25 cellular contexts compared by ENCODE assay signal in the genomic region with DNA sequence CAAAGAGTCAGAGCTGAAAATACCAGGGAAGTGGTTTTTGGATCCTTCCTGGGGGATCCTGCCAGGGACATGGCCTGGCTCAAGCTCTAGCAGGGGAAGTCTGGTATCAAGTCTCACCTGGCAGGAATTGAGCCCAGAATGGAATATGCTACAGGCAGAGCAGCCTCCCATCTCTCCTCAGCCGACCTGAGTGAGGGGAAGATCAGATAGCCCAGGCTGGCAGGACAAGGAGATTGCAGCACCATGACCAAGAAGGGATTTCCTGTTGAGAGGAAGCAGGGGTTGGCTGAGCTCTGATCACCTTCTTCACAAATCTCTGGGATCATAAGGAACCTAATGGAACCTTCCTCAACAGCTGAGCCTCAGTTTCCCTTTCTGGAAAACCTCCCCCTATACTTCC. TPM values are rescaled to one million over a fixed set of nuclear protein-coding genes. Genes with fewer than 3 reads are reported as not detected.
A peak's percentile ranks its signal among the peaks of the same experiment; 100 is the strongest.
DNase-seq lines count a peak whose midpoint lies in the region; ATAC-seq and TF ChIP-seq lines count a peak whose summit lies in the region.
"Had no signal": no experiment of that assay in that cellular context is flagged by ENCODE, and none has a peak within 500 bp of the region (broad histone marks: within the 10 kb centered on the region; RNA-seq: fewer than 3 reads in every experiment).

No MANE protein-coding gene starts in this region.

- H3K4me3 ChIP-seq in left ventricle myocardium inferior (no peak overlapping the region), NB4 (ENCODE audit: low read depth, low read length) (no peak overlapping the region), muscle layer of duodenum (ENCODE audit: low read depth in 1 of 2, low read length in 2 of 2) (no peak overlapping the region), uterus (no peak overlapping the region)
- H3K4me3 ChIP-seq: A549, GM12878, GM23338 had no signal

- DNase-seq in left ventricle myocardium inferior (no peak), Right ventricle myocardium inferior (ENCODE audit: missing footprints) (no peak), NB4 (ENCODE audit: low read depth) (peak; percentile 61), uterus (no peak), T-helper 1 cell (no peak)
- DNase-seq in effector memory CD8-positive, alpha-beta T cell = no peak
- DNase-seq: BE2C; Caco-2; CD4-positive, alpha-beta memory T cell; DMS 273 treated with DMSO at 0.1 percent for 48 hours; DMS79 treated with DMSO at 0.1 percent for 48 hours; HCEC 1CT; MV-4-11; NCI-H1694; NCI-H2081; NCI-H2171; NCI-H524 treated with DMSO at 0.1 percent for 48 hours; SHP77 had no signal

- H3K36me3 ChIP-seq in left ventricle myocardium inferior (peaks cover 4% of the 10 kb centered on the region), muscle layer of duodenum (ENCODE audit: control insufficient read depth in 1 of 2, insufficient read depth in 2 of 2, low read length in 2 of 2) (peaks cover 0 to 4% of the 10 kb centered on the region in 2 donors), uterus (no peaks in the 10 kb centered on the region)
- H3K36me3 ChIP-seq: BE2C had no signal

- no peaks in the 10 kb centered on the region for H3K9me3 Mint-ChIP-seq in effector memory CD8-positive, alpha-beta T cell
- H3K9me3 Mint-ChIP-seq: GM23338 had no signal

- no peak overlapping the region for H3K27ac Mint-ChIP-seq in effector memory CD8-positive, alpha-beta T cell
- H3K27ac Mint-ChIP-seq: GM23338 had no signal

- H3K27me3 ChIP-seq in left ventricle myocardium inferior (ENCODE audit: low read depth) = no peaks in the 10 kb centered on the region
- H3K27me3 ChIP-seq in muscle layer of duodenum (ENCODE audit: low read depth, low read length) = no peaks in the 10 kb centered on the region
- H3K27me3 ChIP-seq in uterus = no peaks in the 10 kb centered on the region
- H3K27me3 ChIP-seq: BE2C had no signal

- no peak for TF ChIP-seq POLR2A in NB4 (IDR thresholded peaks at IDR 0.05; ENCODE audit: extremely low read depth, insufficient read length)
- TF ChIP-seq POLR2A in uterus (IDR thresholded peaks at IDR 0.05) = no peak

- H3K4me3 Mint-ChIP-seq in effector memory CD8-positive, alpha-beta T cell = no peak overlapping the region
- H3K4me3 Mint-ChIP-seq: CD4-positive, alpha-beta memory T cell; GM23338 had no signal

- TF ChIP-seq CTCF in left ventricle myocardium inferior (IDR thresholded peaks at IDR 0.05; ENCODE audit: borderline replicate concordance) = no peak
- no peak for TF ChIP-seq CTCF in NB4 (IDR thresholded peaks at IDR 0.05; ENCODE audit: low read depth, low read length)
- TF ChIP-seq CTCF in uterus (IDR thresholded peaks at IDR 0.05) = no peak

- intact Hi-C loops in left ventricle myocardium inferior (cut with micrococcal nuclease) (no loop called here), Right ventricle myocardium inferior (cut with DNase I) (no loop called here), uterus (cut with DNase I; ENCODE audit: low total_unique reads) (no loop called here)

- peaks cover 4 to 6% of the 10 kb centered on the region in 2 donors for H3K4me1 Mint-ChIP-seq in effector memory CD8-positive, alpha-beta T cell (ENCODE audit: low read depth in 2 of 2)

- H3K9me3 ChIP-seq in left ventricle myocardium inferior (replicated peaks) = no peaks in the 10 kb centered on the region
- no peaks in the 10 kb centered on the region for H3K9me3 ChIP-seq in muscle layer of duodenum (ENCODE audit: control insufficient read depth in 1 of 2, low read length in 2 of 2)
- no peaks in the 10 kb centered on the region for H3K9me3 ChIP-seq in uterus
- H3K9me3 ChIP-seq: A549, BE2C, Caco-2 had no signal

- H3K4me1 ChIP-seq in left ventricle myocardium inferior = peaks cover 79% of the 10 kb centered on the region
- H3K4me1 ChIP-seq in muscle layer of duodenum (ENCODE audit: control insufficient read depth in 1 of 2, insufficient read depth in 2 of 2, low read length in 2 of 2) = peaks cover 21 to 43% of the 10 kb centered on the region in 2 donors
- peaks cover 0 to 7% of the 10 kb centered on the region in 2 donors for H3K4me1 ChIP-seq in uterus
- H3K4me1 ChIP-seq: A549, BE2C had no signal

- ATAC-seq in Right ventricle myocardium inferior (no peak), GM21528 (IDR thresholded peaks at IDR 0.05; ENCODE audit: low FRiP score, unreplicated experiment) (no peak)
- ATAC-seq in effector memory CD8-positive, alpha-beta T cell (replicated peaks) = no peak
- ATAC-seq: A549, GM12878, GM23338 had no signal

- H3K27ac ChIP-seq in left ventricle myocardium inferior (replicated peaks) = peak overlapping the region; percentile 88
- peak overlapping the region; percentile 11 for H3K27ac ChIP-seq in muscle layer of duodenum (ENCODE audit: low read length)
- peak overlapping the region; percentile 71 to 73 for H3K27ac ChIP-seq in uterus
- H3K27ac ChIP-seq: A549 had no signal

- H3K27me3 Mint-ChIP-seq in effector memory CD8-positive, alpha-beta T cell = peaks cover 20 to 61% of the 10 kb centered on the region in 2 donors

- no peaks in the 10 kb centered on the region for H3K36me3 Mint-ChIP-seq in effector memory CD8-positive, alpha-beta T cell (ENCODE audit: insufficient read depth)
- H3K36me3 Mint-ChIP-seq: CD4-positive, alpha-beta memory T cell had no signal

RNA-seq across cellular contexts. Expression of a gene that starts 13.0 kb away (rescaled TPM):
- total RNA-seq in left ventricle myocardium inferior (23.7 TPM), Right ventricle myocardium inferior (34.5 TPM), uterus (10 to 100 TPM; 29.2 to 90.1 (median 44.6) TPM)

RNA-seq across cellular contexts. Expression of a gene that starts 16.1 kb away (rescaled TPM):
- total RNA-seq in left ventricle myocardium inferior = not detected
- total RNA-seq in Right ventricle myocardium inferior = 0.19 TPM
- under 1 TPM in 1 of 4 donors, not detected in 3; 0.85 TPM for total RNA-seq in uterus
- total RNA-seq: Caco-2; CD4-positive, alpha-beta memory T cell; HT1080; RPMI7951 had no signal

Comparison
In these comparisons a context has a peak if more than half of its experiments do, and no peak if none do; other contexts are left out.
1. H3K27ac ChIP-seq: peak in every context shown above with its lines; median percentile 88 in left ventricle myocardium inferior; 72 in uterus; 11 in muscle layer of duodenum.